Comparison of ENCODE assay signal across 14 cellular contexts in genomic region chr4:3773552-3774001, GRCh38. TPM values are rescaled to one million over a fixed set of nuclear protein-coding genes. Genes with fewer than 3 reads are reported as not detected.
DNase-seq lines count a peak whose midpoint lies in the region; ATAC-seq and TF ChIP-seq lines count a peak whose summit lies in the region.
"Had no signal": no experiment of that assay in that cellular context is flagged by ENCODE, and none has a peak within 500 bp of the region (broad histone marks: within the 10 kb centered on the region; RNA-seq: fewer than 3 reads in every experiment).

No MANE protein-coding gene starts in this region.

- H3K4me3 Mint-ChIP-seq in glutamatergic neuron (ENCODE audit: unreplicated experiment), result no peak overlapping the region
- H3K4me3 Mint-ChIP-seq in activated CD4-positive, alpha-beta T cell treated with anti-CD3 and anti-CD28 coated beads, Interleukin-2, amount 10 ng/mL, durations not matched to agents 24 days and 14 days, result no peak overlapping the region
- no peak overlapping the region for H3K4me3 Mint-ChIP-seq in naive thymus-derived CD8-positive, alpha-beta T cell
- H3K4me3 Mint-ChIP-seq: T-helper 17 cell had no signal

- BruUV-seq in PC-9 (replicated peaks; lab: Mats Ljungman, UMichigan), result no TSS peak

- 68% methylated on average over 17 of the region's 17 CpGs for WGBS in right cardiac atrium
- WGBS in heart left ventricle, 4 donors, result 63 to 70% (median 67%) methylated on average over 15 to 17 of the region's 17 CpGs

- peaks cover 5% of the 10 kb centered on the region for H3K27me3 Mint-ChIP-seq in glutamatergic neuron (ENCODE audit: unreplicated experiment)
- peaks cover 2% of the 10 kb centered on the region for H3K27me3 Mint-ChIP-seq in activated CD4-positive, alpha-beta T cell treated with anti-CD3 and anti-CD28 coated beads, Interleukin-2, amount 10 ng/mL, durations not matched to agents 24 days and 14 days
- H3K27me3 Mint-ChIP-seq in naive thymus-derived CD8-positive, alpha-beta T cell, result peaks cover 0 to 28% (median 13%) of the 10 kb centered on the region in 5 donors

- CTCF ChIA-PET in PC-9 (lab: Charles Lee) (no interaction called here), RWPE1 (lab: Yijun Ruan, JAX) (no interaction called here)

- H3K9me3 ChIP-seq in right cardiac atrium (ENCODE audit: control insufficient read depth, low read length) (no peaks in the 10 kb centered on the region), heart left ventricle (peaks cover 0 to 9% (median 0%) of the 10 kb centered on the region in 12 donors), PC-9 (ENCODE audit: insufficient read depth, low read depth) (no peaks in the 10 kb centered on the region)
- H3K9me3 ChIP-seq: Peyer's patch had no signal

- H2AFZ ChIP-seq in PC-9, result no peak overlapping the region

- intact Hi-C loops in right cardiac atrium (cut with DNase I) (no loop called here), heart left ventricle (cut with DNase I) (no loop called here), PC-9 (cut with micrococcal nuclease; ENCODE audit: unreplicated experiment) (no loop called here)
- intact Hi-C loops in activated CD4-positive, alpha-beta T cell treated with anti-CD3 and anti-CD28 coated beads, Interleukin-2, amount 10 ng/mL, durations not matched to agents 24 days and 14 days (cut with micrococcal nuclease), result no loop called here

- H3K27ac Mint-ChIP-seq in glutamatergic neuron (ENCODE audit: unreplicated experiment), result no peak overlapping the region
- no peak overlapping the region for H3K27ac Mint-ChIP-seq in activated CD4-positive, alpha-beta T cell treated with anti-CD3 and anti-CD28 coated beads, Interleukin-2, amount 10 ng/mL, durations not matched to agents 24 days and 14 days
- H3K27ac Mint-ChIP-seq in naive thymus-derived CD8-positive, alpha-beta T cell, result no peak overlapping the region
- H3K27ac Mint-ChIP-seq: T-helper 17 cell had no signal

- H3F3A ChIP-seq in PC-9 (ENCODE audit: insufficient read depth, low read depth), result no peaks in the 10 kb centered on the region

- peaks cover 7% of the 10 kb centered on the region for H3K9me3 Mint-ChIP-seq in glutamatergic neuron (ENCODE audit: unreplicated experiment)
- H3K9me3 Mint-ChIP-seq in activated CD4-positive, alpha-beta T cell treated with anti-CD3 and anti-CD28 coated beads, Interleukin-2, amount 10 ng/mL, durations not matched to agents 24 days and 14 days, result no peaks in the 10 kb centered on the region
- H3K9me3 Mint-ChIP-seq in naive thymus-derived CD8-positive, alpha-beta T cell, result peaks cover 0 to 2% (median 0%) of the 10 kb centered on the region in 9 donors

- no peaks in the 10 kb centered on the region for H3K36me3 Mint-ChIP-seq in glutamatergic neuron (ENCODE audit: unreplicated experiment)
- H3K36me3 Mint-ChIP-seq in activated CD4-positive, alpha-beta T cell treated with anti-CD3 and anti-CD28 coated beads, Interleukin-2, amount 10 ng/mL, durations not matched to agents 24 days and 14 days (ENCODE audit: low read depth), result no peaks in the 10 kb centered on the region
- no peaks in the 10 kb centered on the region for H3K36me3 Mint-ChIP-seq in naive thymus-derived CD8-positive, alpha-beta T cell

- no peaks in the 10 kb centered on the region for H3K4me1 ChIP-seq in right cardiac atrium (ENCODE audit: control insufficient read depth, insufficient read depth, low read length)
- no peaks in the 10 kb centered on the region for H3K4me1 ChIP-seq in heart left ventricle
- H3K4me1 ChIP-seq in PC-9 (replicated peaks; ENCODE audit: insufficient read depth), result no peaks in the 10 kb centered on the region
- H3K4me1 ChIP-seq: Peyer's patch had no signal

- H3K36me3 ChIP-seq in heart left ventricle (no peaks in the 10 kb centered on the region), PC-9 (ENCODE audit: low read depth) (no peaks in the 10 kb centered on the region)
- H3K36me3 ChIP-seq: Peyer's patch had no signal

- no peak overlapping the region for H3K4me3 ChIP-seq in right cardiac atrium (ENCODE audit: low read length)
- H3K4me3 ChIP-seq in heart left ventricle, result no peak overlapping the region
- H3K4me3 ChIP-seq in PC-9, result no peak overlapping the region
- H3K4me3 ChIP-seq: Peyer's patch had no signal

- TF ChIP-seq POLR2A in heart left ventricle (IDR thresholded peaks at IDR 0.05), result no peak

- peaks cover 15% of the 10 kb centered on the region for H3K4me1 Mint-ChIP-seq in glutamatergic neuron (ENCODE audit: low read depth, unreplicated experiment)
- no peaks in the 10 kb centered on the region for H3K4me1 Mint-ChIP-seq in activated CD4-positive, alpha-beta T cell treated with anti-CD3 and anti-CD28 coated beads, Interleukin-2, amount 10 ng/mL, durations not matched to agents 24 days and 14 days
- H3K4me1 Mint-ChIP-seq in naive thymus-derived CD8-positive, alpha-beta T cell, result no peaks in the 10 kb centered on the region
- H3K4me1 Mint-ChIP-seq: T-helper 17 cell had no signal

- no peaks in the 10 kb centered on the region for H3K79me2 ChIP-seq in PC-9 (ENCODE audit: low read depth)

- H3K27ac ChIP-seq in right cardiac atrium (ENCODE audit: low read length) (no peak overlapping the region), heart left ventricle (no peak overlapping the region), PC-9 (no peak overlapping the region), RWPE1 (no peak overlapping the region)
- H3K27ac ChIP-seq: Peyer's patch had no signal

- H3K9me2 ChIP-seq in PC-9 (ENCODE audit: insufficient read depth), result no peaks in the 10 kb centered on the region

- no peak for TF ChIP-seq CTCF in heart left ventricle (IDR thresholded peaks at IDR 0.05)
- no peak for TF ChIP-seq CTCF in glutamatergic neuron (IDR thresholded peaks at IDR 0.05; ENCODE audit: partially characterized antibody, unreplicated experiment)
- TF ChIP-seq CTCF in PC-9 (conservative IDR thresholded peaks at IDR 0.05), result no peak
- TF ChIP-seq CTCF in RWPE1 (conservative IDR thresholded peaks at IDR 0.05; ENCODE audit: low read depth), result no peak

- ATAC-seq in right cardiac atrium (no peak), heart left ventricle (no peak)
- no peak for ATAC-seq in naive thymus-derived CD8-positive, alpha-beta T cell
- ATAC-seq: T-helper 17 cell had no signal

- no peaks in the 10 kb centered on the region for H4K20me1 ChIP-seq in PC-9 (ENCODE audit: insufficient read depth)

- POLR2A ChIA-PET in naive thymus-derived CD8-positive, alpha-beta T cell (lab: Charles Lee), result no interaction called here
- POLR2A ChIA-PET in PC-9 (lab: Charles Lee; ENCODE audit: unreplicated experiment), result no interaction called here
- POLR2A ChIA-PET in RWPE1 (lab: Yijun Ruan, JAX; ENCODE audit: low non-redundant PET), result interaction anchor here (0.6 kb wide), 1 partner anchor 57 kb away, joined by 3 read pairs; no protein-coding TSS in a partner anchor

- H3K27me3 ChIP-seq in right cardiac atrium (ENCODE audit: control insufficient read depth, insufficient read depth) (no peaks in the 10 kb centered on the region), heart left ventricle (peaks cover 8 to 66% (median 29%) of the 10 kb centered on the region in 9 donors), PC-9 (ENCODE audit: insufficient read depth, low read depth) (peaks cover 81% of the 10 kb centered on the region)
- H3K27me3 ChIP-seq: Peyer's patch had no signal

- no peak overlapping the region for H3K4me2 ChIP-seq in PC-9

- DNase-seq in right cardiac atrium (peak in 2 of 3 donors; percentile 24 to 38), heart left ventricle (no peak), NCI-H82 treated with DMSO at 0.1 percent for 48 hours (lab: John Stamatoyannopoulos, UW; ENCODE audit: unreplicated experiment) (peak; percentile 45), glutamatergic neuron (peak; percentile 47), PC-9 (no peak), RWPE1 (ENCODE audit: low spot score) (no peak)
- DNase-seq in activated CD4-positive, alpha-beta T cell treated with anti-CD3 and anti-CD28 coated beads, Interleukin-2, amount 10 ng/mL, durations not matched to agents 24 days and 14 days, result no peak
- no peak for DNase-seq in naive thymus-derived CD8-positive, alpha-beta T cell
- DNase-seq: HCEC 1CT, NCI-H1436, NCI-H2081, Peyer's patch, SHP77, T-helper 17 cell had no signal

RNA-seq across cellular contexts. Expression of gene ADRA2C, which starts 7.4 kb away (rescaled TPM):
- 1 to 10 TPM; 3.0 to 4.6 (median 3.5) TPM for total RNA-seq in right cardiac atrium
- polyA plus RNA-seq in right cardiac atrium, result 4.8 TPM
- 1 to 10 TPM; 3.4 to 7.7 (median 5.6) TPM for total RNA-seq in heart left ventricle
- polyA plus RNA-seq in heart left ventricle, result 1 to 10 TPM; 3.9 to 4.2 TPM
- 4.8 TPM for total RNA-seq in glutamatergic neuron (ENCODE audit: unreplicated experiment)
- total RNA-seq in activated CD4-positive, alpha-beta T cell treated with anti-CD3 and anti-CD28 coated beads, Interleukin-2, amount 10 ng/mL, durations not matched to agents 24 days and 14 days, result not detected in 2 replicates
- not detected for total RNA-seq in naive thymus-derived CD8-positive, alpha-beta T cell
- not detected for polyA plus RNA-seq in naive thymus-derived CD8-positive, alpha-beta T cell
- total RNA-seq in PC-9 (2021), result not detected in 2 replicates
- total RNA-seq: T-helper 17 cell had no signal

Comparison
In these comparisons a context has a peak if more than half of its experiments do, and no peak if none do; other contexts are left out.
1. DNase-seq: peak in right cardiac atrium (2 of 3), NCI-H82 treated with DMSO at 0.1 percent for 48 hours (single experiment) and glutamatergic neuron (single experiment); none in heart left ventricle (0 of 5), activated CD4-positive, alpha-beta T cell treated with anti-CD3 and anti-CD28 coated beads, Interleukin-2, amount 10 ng/mL, durations not matched to agents 24 days and 14 days (single experiment), naive thymus-derived CD8-positive, alpha-beta T cell (0 of 10), PC-9 (0 of 2) and RWPE1 (single experiment).